ENCODE assay signal across 18 cellular contexts in the genomic region with DNA sequence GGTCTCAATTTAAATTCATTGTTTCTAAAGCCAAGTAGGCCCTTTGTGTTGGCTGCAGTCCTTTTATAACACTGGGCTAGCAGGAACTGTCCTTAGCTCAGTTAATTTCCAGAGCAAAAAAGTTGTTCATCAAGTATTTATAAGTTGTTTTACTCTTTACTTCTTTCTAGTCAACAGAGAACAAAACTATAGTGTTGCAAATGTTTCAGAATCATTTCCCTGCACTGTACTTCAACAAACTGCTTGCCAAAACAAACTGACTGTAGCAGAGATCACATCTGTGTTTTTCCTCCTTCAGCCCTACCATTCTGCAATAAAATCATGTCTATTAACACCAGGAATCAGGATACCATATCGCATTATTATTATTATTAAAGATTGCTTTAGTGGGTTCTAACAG.
DNase-seq lines count a peak whose midpoint lies in the region; ATAC-seq, FAIRE-seq and TF ChIP-seq lines count a peak whose summit lies in the region.
"Had no signal": no experiment of that assay in that cellular context is flagged by ENCODE, and none has a peak within 500 bp of the region (broad histone marks: within the 10 kb centered on the region; RNA-seq: fewer than 3 reads in every experiment).

No MANE protein-coding gene starts in this region.

- no peak for TF ChIP-seq CTCF in breast epithelium (IDR thresholded peaks at IDR 0.05)
- no peak for TF ChIP-seq CTCF in endothelial cell of umbilical vein (IDR thresholded peaks at IDR 0.05; ENCODE audit: extremely low read depth in 1 of 2, insufficient read depth in 1 of 2, low read depth in 1 of 2, low read length in 2 of 2)

- BruUV-seq in endothelial cell of umbilical vein (replicated peaks; lab: Mats Ljungman, UMichigan), result no TSS peak

- no peaks in the 10 kb centered on the region for H4K20me1 ChIP-seq in endothelial cell of umbilical vein (replicated peaks; ENCODE audit: control insufficient read depth, extremely low read depth, insufficient read depth, low read length)

- FAIRE-seq in endothelial cell of umbilical vein (lab: Jason Lieb, UNC), result no peak

- ATAC-seq in left lobe of liver, result peak; percentile 86
- ATAC-seq in HG02981 (IDR thresholded peaks at IDR 0.05; ENCODE audit: unreplicated experiment), result no peak
- ATAC-seq: natural killer cell, T-cell had no signal

- in situ Hi-C loops in T47D (cut with HindIII; ENCODE audit: low pct_unique_long_range_greater_than_20kb, low sequenced_read_pairs), result no loop called here

- TF ChIP-seq POLR2A in breast epithelium (IDR thresholded peaks at IDR 0.05) (no peak), endothelial cell of umbilical vein (IDR thresholded peaks at IDR 0.05; ENCODE audit: low read depth, low read length) (no peak)

- no peak overlapping the region for H2AFZ ChIP-seq in endothelial cell of umbilical vein (ENCODE audit: low read depth, low read length)

- dilution Hi-C loops in endothelial cell of umbilical vein (cut with MboI; ENCODE audit: extremely low pct_ligation_motif_present, low sequenced_read_pairs), result no loop called here

- H3K27me3 ChIP-seq in breast epithelium (no peaks in the 10 kb centered on the region), endothelial cell of umbilical vein (ENCODE audit: control insufficient read depth in 2 of 2, insufficient read depth in 2 of 2, low read length in 2 of 2) (no peaks in the 10 kb centered on the region)
- H3K27me3 ChIP-seq: cardiac muscle cell, esophagus muscularis mucosa had no signal

- H3K79me2 ChIP-seq in endothelial cell of umbilical vein (ENCODE audit: control insufficient read depth, insufficient read depth, low read length), result no peaks in the 10 kb centered on the region

- H3K4me3 ChIP-seq in breast epithelium (no peak overlapping the region), endothelial cell of umbilical vein (replicated peaks in 1 of 3; ENCODE audit: insufficient read depth in 1 of 3, low read depth in 1 of 3, low read length in 3 of 3) (no peak overlapping the region)
- H3K4me3 ChIP-seq: cardiac muscle cell, esophagus muscularis mucosa, smooth muscle cell had no signal

- H3K36me3 ChIP-seq in breast epithelium (no peaks in the 10 kb centered on the region), endothelial cell of umbilical vein (ENCODE audit: control insufficient read depth in 2 of 2, extremely low read depth in 1 of 2, insufficient read depth in 2 of 2, low read length in 2 of 2) (no peaks in the 10 kb centered on the region)
- H3K36me3 ChIP-seq: cardiac muscle cell had no signal

- DNase-seq in T47D (ENCODE audit: low read depth in 1 of 2, low spot score in 1 of 2) (peak; percentile 10 to 15), breast epithelium (ENCODE audit: low spot score in 2 of 2) (no peak), endothelial cell of umbilical vein (ENCODE audit: low read depth, low spot score) (peak; percentile 87), left lobe of liver (ENCODE audit: low spot score) (no peak), stromal cell of bone marrow (ENCODE audit: low read depth) (peak; percentile 52), superior temporal gyrus (ENCODE audit: extremely low spot score) (no peak)
- DNase-seq in stimulated activated CD4-positive, alpha-beta T cell treated with anti-CD3 and anti-CD28 coated beads, Interleukin-1b, Interleukin-23, amount 100 ng/mL, for 48 hours, result no peak
- DNase-seq: activated CD4-positive, alpha-beta T cell treated with anti-CD3 and anti-CD28 coated beads for 4 hours; Calu3; islet precursor cell; natural killer cell; NCI-H1417 treated with DMSO at 0.1 percent for 48 hours; T-cell; trophoblast cell had no signal

- H3K4me1 ChIP-seq in breast epithelium, result peaks cover 0 to 8% of the 10 kb centered on the region in 2 donors
- no peaks in the 10 kb centered on the region for H3K4me1 ChIP-seq in endothelial cell of umbilical vein (ENCODE audit: control insufficient read depth, extremely low read depth, insufficient read depth, low read length)

- H3K9me3 ChIP-seq in breast epithelium (peaks cover 0 to 10% of the 10 kb centered on the region in 2 donors), endothelial cell of umbilical vein (replicated peaks; ENCODE audit: control insufficient read depth, insufficient read depth, low read length) (no peaks in the 10 kb centered on the region)

- POLR2A ChIA-PET in endothelial cell of umbilical vein (lab: Charles Lee), result interaction anchor here (0.7 kb wide), 1 partner anchor 1218 kb away, joined by 3 read pairs; no protein-coding TSS in a partner anchor

- CTCF ChIA-PET in endothelial cell of umbilical vein (lab: Charles Lee), result no interaction called here

- no peak overlapping the region for H3K4me2 ChIP-seq in endothelial cell of umbilical vein (ENCODE audit: insufficient read depth, low read length)
- H3K4me2 ChIP-seq: smooth muscle cell had no signal

- intact Hi-C loops in breast epithelium (cut with DNase I; ENCODE audit: low total_unique reads) (no loop called here), endothelial cell of umbilical vein (cut with micrococcal nuclease) (no loop called here)

- H3K27ac ChIP-seq in breast epithelium, result no peak overlapping the region
- no peak overlapping the region for H3K27ac ChIP-seq in endothelial cell of umbilical vein (ENCODE audit: insufficient read depth, low read depth, low read length)
- H3K27ac ChIP-seq: cardiac muscle cell, esophagus muscularis mucosa had no signal

- H3K9me1 ChIP-seq in endothelial cell of umbilical vein (replicated peaks; ENCODE audit: control insufficient read depth, extremely low read depth, insufficient read depth, low read length), result no peaks in the 10 kb centered on the region

- no peak overlapping the region for H3K9ac ChIP-seq in endothelial cell of umbilical vein (replicated peaks; ENCODE audit: extremely low read depth, insufficient read depth, low read length)

TF ChIP-seq in endothelial cell of umbilical vein, 7 proteins besides CTCF, POLR2A, EP300 and RAD21:
- TF ChIP-seq MYC (IDR thresholded peaks at IDR 0.05; ENCODE audit: low read depth, low read length) (no peak), FOS (IDR thresholded peaks at IDR 0.05; ENCODE audit: borderline replicate concordance, insufficient read depth, low read length) (no peak), EZH2 (IDR thresholded peaks at IDR 0.05; ENCODE audit: borderline replicate concordance, low read depth, low read length, severe bottlenecking) (no peak), POLR2AphosphoS5 (IDR thresholded peaks at IDR 0.05; ENCODE audit: insufficient read depth, low read depth, low read length) (no peak), GATA2 (IDR thresholded peaks at IDR 0.05; ENCODE audit: insufficient read depth, insufficient read length, low read depth, low read length) (no peak), JUN (IDR thresholded peaks at IDR 0.05; ENCODE audit: borderline replicate concordance, insufficient read depth, insufficient read length, low read depth) (no peak)
- TF ChIP-seq, protein P1, sequence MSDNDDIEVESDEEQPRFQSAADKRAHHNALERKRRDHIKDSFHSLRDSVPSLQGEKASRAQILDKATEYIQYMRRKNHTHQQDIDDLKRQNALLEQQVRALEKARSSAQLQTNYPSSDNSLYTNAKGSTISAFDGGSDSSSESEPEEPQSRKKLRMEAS (IDR thresholded peaks at IDR 0.05; ENCODE audit: insufficient read depth, insufficient read length), result no peak

Comparison
In these comparisons a context has a peak if more than half of its experiments do, and no peak if none do; other contexts are left out.
1. DNase-seq: peak in T47D (2 of 2), endothelial cell of umbilical vein (single experiment) and stromal cell of bone marrow (single experiment); none in breast epithelium (0 of 2), left lobe of liver (single experiment), stimulated activated CD4-positive, alpha-beta T cell treated with anti-CD3 and anti-CD28 coated beads, Interleukin-1b, Interleukin-23, amount 100 ng/mL, for 48 hours (single experiment) and superior temporal gyrus (single experiment).